In genomic region chr1:240122639-240123604, GRCh38 we compare ENCODE assay signal across 9 cellular contexts. TPM values are rescaled to one million over a fixed set of nuclear protein-coding genes. Genes with fewer than 3 reads are reported as not detected.
A peak's percentile ranks its signal among the peaks of the same experiment; 100 is the strongest.
DNase-seq lines count a peak whose midpoint lies in the region; ATAC-seq and TF ChIP-seq lines count a peak whose summit lies in the region.
"Had no signal": no experiment of that assay in that cellular context is flagged by ENCODE, and none has a peak within 500 bp of the region (broad histone marks: within the 10 kb centered on the region; RNA-seq: fewer than 3 reads in every experiment).

No MANE protein-coding gene starts in this region.

- no peaks in the 10 kb centered on the region for H3K9me3 ChIP-seq in PC-3 (ENCODE audit: low read length)

- DNase-seq in Ammon's horn (ENCODE audit: low spot score) (peak; percentile 77), NCI-H146 treated with DMSO at 0.1 percent for 48 hours (lab: John Stamatoyannopoulos, UW; ENCODE audit: unreplicated experiment) (peak; percentile 91), brain microvascular endothelial cell (peak; percentile 42), midbrain (lab: John Stamatoyannopoulos, UW) (peak; percentile 67), PC-3 (no peak), GM13976 (ENCODE audit: low spot score) (no peak)
- no peak for DNase-seq in activated CD8-positive, alpha-beta memory T cell treated with anti-CD3 and anti-CD28 coated beads, Interleukin-2, amount 50 U/mL, for 4 hours
- DNase-seq: T-helper 9 cell had no signal

- no peaks in the 10 kb centered on the region for H3F3A ChIP-seq in PC-3 (ENCODE audit: low read length, unreplicated experiment)

- intact Hi-C loops in PC-3 (cut with micrococcal nuclease) = no loop called here

- H3K36me3 ChIP-seq in brain microvascular endothelial cell (replicated peaks) (no peaks in the 10 kb centered on the region), PC-3 (ENCODE audit: low read depth, low read length) (0 out of 2 replicates have a peak, but pooled peaks cover 3% of the 10 kb centered on the region)

- CTCF ChIA-PET in PC-3 (lab: Charles Lee) = no interaction called here

- H3K27me3 ChIP-seq in brain microvascular endothelial cell (replicated peaks) (no peaks in the 10 kb centered on the region), PC-3 (ENCODE audit: low read length) (no peaks in the 10 kb centered on the region)

- H3K9me2 ChIP-seq in PC-3 (replicated peaks; ENCODE audit: low read length) = no peaks in the 10 kb centered on the region

- H3K4me2 ChIP-seq in PC-3 (ENCODE audit: low read length) = no peak overlapping the region

- H3K4me3 ChIP-seq in brain microvascular endothelial cell (ENCODE audit: low read depth, low read length) (no peak overlapping the region), PC-3 (ENCODE audit: low read length) (no peak overlapping the region)

- POLR2A ChIA-PET in PC-3 (lab: Charles Lee; ENCODE audit: unreplicated experiment) = no interaction called here

- no peaks in the 10 kb centered on the region for H4K20me1 ChIP-seq in PC-3 (ENCODE audit: low read length)

- H2AFZ ChIP-seq in PC-3 (ENCODE audit: low read length) = no peak overlapping the region

- H3K27ac ChIP-seq in brain microvascular endothelial cell (no peak overlapping the region), PC-3 (ENCODE audit: low read length) (no peak overlapping the region)

- no peak overlapping the region for H3K9ac ChIP-seq in PC-3 (ENCODE audit: low read length)

- no peak for TF ChIP-seq CTCF in brain microvascular endothelial cell (IDR thresholded peaks at IDR 0.05; ENCODE audit: low read depth, low read length, missing control alignments)
- no peak for TF ChIP-seq CTCF in PC-3 (conservative IDR thresholded peaks at IDR 0.05; ENCODE audit: low read depth, low read length)
- no peak for TF ChIP-seq CTCF in GM13976 (IDR thresholded peaks at IDR 0.05; ENCODE audit: borderline replicate concordance, control extremely low read depth, extremely low read depth, insufficient read depth, missing control alignments)

- peaks cover 8% of the 10 kb centered on the region; the same call in 1 of the 2 replicates for H3K79me2 ChIP-seq in PC-3 (ENCODE audit: low read length)

- no peaks in the 10 kb centered on the region for H3K4me1 ChIP-seq in PC-3 (ENCODE audit: insufficient read depth, low read length)

- BruUV-seq in PC-3 (replicated peaks; lab: Mats Ljungman, UMichigan) = no TSS peak

- in situ Hi-C loops in brain microvascular endothelial cell (cut with HindIII; ENCODE audit: low pct_ligation_motif_present, low sequenced_read_pairs) (no loop called here), GM13976 (cut with MboI; ENCODE audit: low sequenced_read_pairs, unreplicated experiment) (no loop called here)

- no peak for ATAC-seq in PC-3
- no peak for ATAC-seq in GM19328 (IDR thresholded peaks at IDR 0.05; ENCODE audit: unreplicated experiment)

RNA-seq across cellular contexts. Expression of gene FMN2, which starts 31.2 kb away (rescaled TPM):
- total RNA-seq in PC-3 (2014; rRNA removed) = 4.6 and 8.3 TPM in 2 replicates

Comparison
In these comparisons a context has a peak if more than half of its experiments do, and no peak if none do; other contexts are left out.
1. DNase-seq: peak in Ammon's horn (single experiment), NCI-H146 treated with DMSO at 0.1 percent for 48 hours (single experiment), brain microvascular endothelial cell (single experiment) and midbrain (single experiment); none in PC-3 (single experiment), activated CD8-positive, alpha-beta memory T cell treated with anti-CD3 and anti-CD28 coated beads, Interleukin-2, amount 50 U/mL, for 4 hours (single experiment) and GM13976 (single experiment).